In genomic region chr13:26052136-26052736, GRCh38 we compare ENCODE assay signal across 9 cellular contexts. TPM values are rescaled to one million over a fixed set of nuclear protein-coding genes. Genes with fewer than 3 reads are reported as not detected.
DNase-seq lines count a peak whose midpoint lies in the region; ATAC-seq and TF ChIP-seq lines count a peak whose summit lies in the region.
"Had no signal": no experiment of that assay in that cellular context is flagged by ENCODE, and none has a peak within 500 bp of the region (broad histone marks: within the 10 kb centered on the region; RNA-seq: fewer than 3 reads in every experiment).

No MANE protein-coding gene starts in this region.

- peak overlapping the region; percentile 62 for H3K4me3 Mint-ChIP-seq in MCF 10A (ENCODE audit: unreplicated experiment)

- peaks cover 0 to 100% (median 87%) of the 10 kb centered on the region in 7 donors for H3K27me3 ChIP-seq in heart right ventricle
- H3K27me3 ChIP-seq in muscle layer of colon (ENCODE audit: control insufficient read depth in 1 of 2, insufficient read depth in 2 of 2, low read length in 2 of 2): peaks cover 23 to 47% of the 10 kb centered on the region in 2 donors

- H3K36me3 ChIP-seq in heart right ventricle (no peaks in the 10 kb centered on the region), muscle layer of colon (ENCODE audit: insufficient read depth, low read length) (no peaks in the 10 kb centered on the region), urinary bladder (ENCODE audit: insufficient read depth) (no peaks in the 10 kb centered on the region)

- DNase-seq in heart right ventricle (no peak), left cardiac atrium (no peak), MCF 10A (ENCODE audit: unreplicated experiment) (no peak), SKM-1 (lab: John Stamatoyannopoulos, UW; ENCODE audit: unreplicated experiment) (no peak)
- DNase-seq: T1000 had no signal

- ATAC-seq in heart right ventricle (peak in 2 of 8 donors; percentile 25 to 29), left cardiac atrium (no peak), HG02588 (IDR thresholded peaks at IDR 0.05; ENCODE audit: unreplicated experiment) (no peak), HG03025 (IDR thresholded peaks at IDR 0.05; ENCODE audit: low FRiP score, unreplicated experiment) (no peak)

- 29 to 37% methylated on average over 18 of the region's 18 CpGs for WGBS in heart right ventricle, 2 donors
- whole genome bisulfite sequencing in urinary bladder: 34% methylated on average over 18 of the region's 18 CpGs

- TF ChIP-seq CTCF in heart right ventricle (IDR thresholded peaks at IDR 0.05) (no peak), MCF 10A (IDR thresholded peaks at IDR 0.05; ENCODE audit: unreplicated experiment) (no peak)

- no peaks in the 10 kb centered on the region for H3K27me3 Mint-ChIP-seq in MCF 10A (ENCODE audit: insufficient read depth, unreplicated experiment)

- CTCF ChIA-PET in MCF 10A (lab: Yijun Ruan, JAX): no interaction called here

- intact Hi-C loops in heart right ventricle (cut with DNase I) (no loop called here), left cardiac atrium (cut with DNase I) (no loop called here), MCF 10A (cut with micrococcal nuclease) (no loop called here)

- no peak overlapping the region for H3K27ac Mint-ChIP-seq in MCF 10A (ENCODE audit: low read depth, unreplicated experiment)

- H3K9ac ChIP-seq in muscle layer of colon (ENCODE audit: low read length): no peak overlapping the region

- H3K9me3 ChIP-seq in heart right ventricle (no peaks in the 10 kb centered on the region), muscle layer of colon (ENCODE audit: low read length) (no peaks in the 10 kb centered on the region)

- no peaks in the 10 kb centered on the region for H3K9me3 Mint-ChIP-seq in MCF 10A (ENCODE audit: unreplicated experiment)

- no peaks in the 10 kb centered on the region for H3K36me3 Mint-ChIP-seq in MCF 10A (ENCODE audit: insufficient read depth, unreplicated experiment)

- H3K27ac ChIP-seq in heart right ventricle: peak overlapping the region in 3 of 10 donors; percentile 22 to 34 (median 32)
- no peak overlapping the region for H3K27ac ChIP-seq in muscle layer of colon (ENCODE audit: low read depth, low read length)
- H3K27ac ChIP-seq in urinary bladder (ENCODE audit: low read depth): no peak overlapping the region

- no TSS peak for BruUV-seq in MCF 10A (replicated peaks; lab: Mats Ljungman, UMichigan)

- H3K4me3 ChIP-seq in heart right ventricle (peak overlapping the region; percentile 23 to 57 (median 49)), muscle layer of colon (ENCODE audit: low read depth in 1 of 2, low read length in 2 of 2) (peak overlapping the region; percentile 30 to 49), urinary bladder (ENCODE audit: low read depth, low read length) (peak overlapping the region; percentile 50)

- POLR2A ChIA-PET in MCF 10A (lab: Yijun Ruan, JAX): interaction anchor here (1.0 kb wide), 1 partner anchor 192 kb away, joined by 3 read pairs; no protein-coding TSS in a partner anchor

- no peaks in the 10 kb centered on the region for H3K4me1 Mint-ChIP-seq in MCF 10A (ENCODE audit: insufficient read depth, unreplicated experiment)

- H3K4me1 ChIP-seq in heart right ventricle: peaks cover 0 to 31% (median 13%) of the 10 kb centered on the region in 9 donors
- H3K4me1 ChIP-seq in muscle layer of colon (ENCODE audit: insufficient read depth, low read length): no peaks in the 10 kb centered on the region
- no peaks in the 10 kb centered on the region for H3K4me1 ChIP-seq in urinary bladder (ENCODE audit: insufficient read depth)

RNA-seq across cellular contexts. Expression of gene SHISA2, which starts 0.4 kb away (rescaled TPM):
- total RNA-seq in heart right ventricle: under 1 TPM in 9 of 10 donors, not detected in 1; 0.12 to 0.94 (median 0.28) TPM
- under 1 TPM; 0.06 to 0.22 TPM for polyA plus RNA-seq in heart right ventricle
- total RNA-seq in left cardiac atrium: under 1 TPM; 0.15 to 0.65 TPM
- total RNA-seq in MCF 10A (2022): 0.86 and 1.2 TPM in 2 replicates
- 8.8 TPM for total RNA-seq in urinary bladder
- 0.28 TPM for polyA plus RNA-seq in urinary bladder
